ENCODE assay signal across 8 cellular contexts in the genomic region with DNA sequence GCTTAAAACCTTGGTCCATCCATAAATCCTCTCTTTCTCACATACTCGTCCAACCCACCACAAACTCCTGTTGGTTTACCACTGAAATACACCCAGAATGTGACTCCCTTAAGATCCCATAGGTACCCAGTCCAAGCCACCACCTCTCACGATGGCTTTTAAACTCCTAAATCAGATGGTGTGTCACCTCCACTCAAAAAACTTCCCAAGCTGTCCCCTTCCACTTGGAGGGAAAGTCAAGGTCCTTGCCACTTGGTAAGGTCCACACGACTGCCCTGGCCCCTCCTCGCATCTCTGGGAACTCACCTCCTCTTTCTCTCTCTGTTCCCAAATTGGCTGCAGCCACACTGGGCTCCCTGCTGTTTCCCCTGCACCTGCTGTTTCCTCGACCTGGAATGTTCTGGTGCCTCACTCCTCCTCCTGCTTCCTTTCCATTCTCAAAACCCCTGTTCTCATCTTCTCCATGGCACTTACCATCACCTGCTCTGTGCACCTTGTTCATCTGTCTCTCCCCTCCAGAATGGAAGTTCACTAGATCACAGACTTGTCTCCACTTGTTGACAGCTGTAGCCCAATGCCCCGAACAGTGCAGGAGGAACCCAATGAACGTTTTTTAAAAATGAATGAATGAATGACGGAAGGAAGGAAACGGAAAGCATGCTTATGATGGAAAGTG. TPM values are rescaled to one million over a fixed set of nuclear protein-coding genes. Genes with fewer than 3 reads are reported as not detected.
DNase-seq lines count a peak whose midpoint lies in the region; ATAC-seq and TF ChIP-seq lines count a peak whose summit lies in the region.

No MANE protein-coding gene starts in this region.

- intact Hi-C loops in testis (cut with DNase I; ENCODE audit: low total_unique reads) = no loop called here

- H3K4me1 ChIP-seq in DND-41 (ENCODE audit: insufficient read depth, low read length) (peaks cover 23% of the 10 kb centered on the region), testis (peaks cover 8% of the 10 kb centered on the region)

- H3K9ac ChIP-seq in DND-41 (ENCODE audit: low read depth, low read length) = peak overlapping the region; percentile 62

- H3K27ac ChIP-seq in DND-41 (ENCODE audit: low read length) = no peak overlapping the region
- H3K27ac ChIP-seq in KOPT-K1 (ENCODE audit: low read depth, low read length, poor library complexity, severe bottlenecking) = peak overlapping the region; percentile 50
- no peak overlapping the region for H3K27ac ChIP-seq in testis

- DNase-seq in DND-41 = no peak
- DNase-seq in activated CD4-positive, alpha-beta memory T cell treated with anti-CD3 and anti-CD28 coated beads, Interleukin-2, amount 10 ng/mL, durations not matched to agents 7 days and 5 days = no peak
- no peak for DNase-seq in testis

- H3K27me3 Mint-ChIP-seq in activated CD4-positive, alpha-beta memory T cell treated with anti-CD3 and anti-CD28 coated beads, Interleukin-2, amount 10 ng/mL, durations not matched to agents 7 days and 5 days = no peaks in the 10 kb centered on the region

- H3K27me3 ChIP-seq in DND-41 (ENCODE audit: insufficient read depth, low read length, poor library complexity) (no peaks in the 10 kb centered on the region), testis (no peaks in the 10 kb centered on the region)

- no peaks in the 10 kb centered on the region for H3K36me3 Mint-ChIP-seq in activated CD4-positive, alpha-beta memory T cell treated with anti-CD3 and anti-CD28 coated beads, Interleukin-2, amount 10 ng/mL, durations not matched to agents 7 days and 5 days (ENCODE audit: low read depth)

- POLR2A ChIA-PET in activated CD4-positive, alpha-beta memory T cell treated with anti-CD3 and anti-CD28 coated beads, Interleukin-2, amount 10 ng/mL, durations not matched to agents 7 days and 5 days (lab: Charles Lee) = interaction anchor here (1.0 to 4.5 kb wide), 4 partner anchors 13 to 324 kb away, joined by 3 to 37 read pairs (median 8); a partner anchor contains a TSS

- WGBS in testis, 2 donors = 15 to 18% methylated on average over 9 of the region's 9 CpGs

- H3K27ac Mint-ChIP-seq in activated CD4-positive, alpha-beta memory T cell treated with anti-CD3 and anti-CD28 coated beads, Interleukin-2, amount 10 ng/mL, durations not matched to agents 7 days and 5 days = peak overlapping the region; percentile 65

- H2AFZ ChIP-seq in DND-41 (ENCODE audit: low read depth, low read length) = peak overlapping the region; percentile 86

- no peaks in the 10 kb centered on the region for H3K9me3 Mint-ChIP-seq in activated CD4-positive, alpha-beta memory T cell treated with anti-CD3 and anti-CD28 coated beads, Interleukin-2, amount 10 ng/mL, durations not matched to agents 7 days and 5 days

- H3K4me3 ChIP-seq in DND-41 (ENCODE audit: low read depth in 1 of 2, low read length in 2 of 2) = peak overlapping the region; percentile 95 to 100; a peak in 3 of 4 replicates
- peak overlapping the region; percentile 67 for H3K4me3 ChIP-seq in iPS-18c (ENCODE audit: insufficient read depth, low read depth, low read length)
- peak overlapping the region; percentile 68 to 81 for H3K4me3 ChIP-seq in testis

- ATAC-seq in DND-41 (ENCODE audit: insufficient read depth, low read depth) (no peak), HG02870 (IDR thresholded peaks at IDR 0.05; ENCODE audit: unreplicated experiment) (no peak), HG02973 (IDR thresholded peaks at IDR 0.05; ENCODE audit: unreplicated experiment) (no peak), GM19324 (IDR thresholded peaks at IDR 0.05; ENCODE audit: low FRiP score, unreplicated experiment) (no peak)

- peak overlapping the region; percentile 83 for H3K4me2 ChIP-seq in DND-41 (ENCODE audit: insufficient read depth, low read length)

- H3K9me3 ChIP-seq in DND-41 (ENCODE audit: insufficient read depth, low read length, severe bottlenecking) = peaks cover 3% of the 10 kb centered on the region
- no peaks in the 10 kb centered on the region for H3K9me3 ChIP-seq in KOPT-K1 (ENCODE audit: insufficient read depth, low read length, poor library complexity, severe bottlenecking)
- H3K9me3 ChIP-seq in iPS-18c (ENCODE audit: control insufficient read depth, insufficient read depth, low read length) = peaks cover 4% of the 10 kb centered on the region
- no peaks in the 10 kb centered on the region for H3K9me3 ChIP-seq in testis

- peaks cover 4% of the 10 kb centered on the region; the same call in 1 of the 2 replicates for H4K20me1 ChIP-seq in DND-41 (ENCODE audit: insufficient read depth, low read length)

- H3K79me2 ChIP-seq in DND-41 (ENCODE audit: insufficient read depth, low read length) = peaks cover 33% of the 10 kb centered on the region

- TF ChIP-seq POLR2A in testis (IDR thresholded peaks at IDR 0.05) = no peak

- peak overlapping the region; percentile 84 for H3K4me3 Mint-ChIP-seq in activated CD4-positive, alpha-beta memory T cell treated with anti-CD3 and anti-CD28 coated beads, Interleukin-2, amount 10 ng/mL, durations not matched to agents 7 days and 5 days

- peaks cover 22% of the 10 kb centered on the region for H3K4me1 Mint-ChIP-seq in activated CD4-positive, alpha-beta memory T cell treated with anti-CD3 and anti-CD28 coated beads, Interleukin-2, amount 10 ng/mL, durations not matched to agents 7 days and 5 days

- H3K36me3 ChIP-seq in DND-41 (ENCODE audit: insufficient read depth, low read length) (peaks cover 3% of the 10 kb centered on the region; the same call in 1 of the 2 replicates), KOPT-K1 (ENCODE audit: insufficient read depth, low read length) (peaks cover 6% of the 10 kb centered on the region; the same call in 1 of the 2 replicates), testis (ENCODE audit: low read depth, missing control alignments) (no peaks in the 10 kb centered on the region)

- TF ChIP-seq CTCF in DND-41 (IDR thresholded peaks at IDR 0.05; ENCODE audit: borderline replicate concordance, extremely low read depth, low read length, poor library complexity, severe bottlenecking) = no peak
- TF ChIP-seq CTCF in testis (IDR thresholded peaks at IDR 0.05) = no peak

- CTCF ChIA-PET in activated CD4-positive, alpha-beta memory T cell treated with anti-CD3 and anti-CD28 coated beads, Interleukin-2, amount 10 ng/mL, durations not matched to agents 7 days and 5 days (lab: Charles Lee) = interaction anchor here (0.7 to 4.5 kb wide), 8 partner anchors 11 to 143 kb away, joined by 3 to 24 read pairs (median 6); no protein-coding TSS in a partner anchor

RNA-seq across cellular contexts. Expression of a gene that starts 23.0 kb away (rescaled TPM):
- total RNA-seq in activated CD4-positive, alpha-beta memory T cell treated with anti-CD3 and anti-CD28 coated beads, Interleukin-2, amount 10 ng/mL, durations not matched to agents 7 days and 5 days = 10 to 100 TPM; 29.4 to 34.6 TPM
- 10 to 100 TPM; 32.9 to 37.8 TPM for total RNA-seq in testis
- polyA plus RNA-seq in testis (ENCODE audit: insufficient read depth, low read depth, low replicate concordance) = 61.4 TPM

RNA-seq across cellular contexts. Expression of a gene that starts 49.1 kb away (rescaled TPM):
- total RNA-seq in activated CD4-positive, alpha-beta memory T cell treated with anti-CD3 and anti-CD28 coated beads, Interleukin-2, amount 10 ng/mL, durations not matched to agents 7 days and 5 days = under 1 TPM in 1 of 2 experiments, not detected in 1; 0.15 TPM
- 1 to 10 TPM; 3.2 to 3.4 TPM for total RNA-seq in testis
- polyA plus RNA-seq in testis (ENCODE audit: insufficient read depth, low read depth, low replicate concordance) = 3.5 TPM
